Comparison of ENCODE assay signal across 15 cellular contexts in the genomic region with DNA sequence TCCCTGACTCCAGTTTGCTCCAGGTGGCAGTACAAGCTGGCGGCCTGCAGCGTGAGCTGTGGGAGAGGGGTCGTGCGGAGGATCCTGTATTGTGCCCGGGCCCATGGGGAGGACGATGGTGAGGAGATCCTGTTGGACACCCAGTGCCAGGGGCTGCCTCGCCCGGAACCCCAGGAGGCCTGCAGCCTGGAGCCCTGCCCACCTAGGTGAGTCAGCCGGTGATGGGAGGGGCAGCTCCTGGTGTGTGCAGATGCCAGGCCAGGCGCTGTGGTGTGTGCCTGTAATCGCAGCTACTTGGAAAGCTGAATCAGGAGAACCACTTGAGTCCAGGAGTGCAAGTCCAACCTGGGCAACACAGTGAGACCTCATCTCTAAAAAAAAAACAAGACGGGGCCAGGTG. TPM values are rescaled to one million over a fixed set of nuclear protein-coding genes. Genes with fewer than 3 reads are reported as not detected.
A peak's percentile ranks its signal among the peaks of the same experiment; 100 is the strongest.
DNase-seq lines count a peak whose midpoint lies in the region; ATAC-seq and TF ChIP-seq lines count a peak whose summit lies in the region.
"Had no signal": no experiment of that assay in that cellular context is flagged by ENCODE, and none has a peak within 500 bp of the region (broad histone marks: within the 10 kb centered on the region; RNA-seq: fewer than 3 reads in every experiment).

No MANE protein-coding gene starts in this region.

- H3K27ac Mint-ChIP-seq in WTC11 (no peak overlapping the region), immature natural killer cell (no peak overlapping the region)
- no peak overlapping the region for H3K27ac Mint-ChIP-seq in activated naive CD8-positive, alpha-beta T cell treated with anti-CD3 and anti-CD28 coated beads, Interleukin-2, amount 50 U/mL, for 24 hours
- H3K27ac Mint-ChIP-seq: activated naive CD8-positive, alpha-beta T cell treated with anti-CD3 and anti-CD28 coated beads, Interleukin-2, amount 10 ng/mL, durations not matched to agents 7 days and 5 days had no signal

- 45% methylated on average over 6 of the region's 12 CpGs for WGBS in right lobe of liver (ENCODE audit: insufficient coverage, low coverage, low lambda C conversion rate, missing lambda C conversion rate)
- 91 to 96% (median 93%) methylated on average over 12 of the region's 12 CpGs for WGBS in psoas muscle, 3 donors

- no peaks in the 10 kb centered on the region for H3K9me3 ChIP-seq in right lobe of liver
- no peaks in the 10 kb centered on the region for H3K9me3 ChIP-seq in psoas muscle
- H3K9me3 ChIP-seq: BLaER1 had no signal

- no peak overlapping the region for H3K27ac ChIP-seq in right lobe of liver
- no peak overlapping the region for H3K27ac ChIP-seq in psoas muscle
- H3K27ac ChIP-seq: BLaER1 had no signal

- no peaks in the 10 kb centered on the region for H3K36me3 ChIP-seq in right lobe of liver
- peaks cover 0 to 6% of the 10 kb centered on the region in 2 donors for H3K36me3 ChIP-seq in psoas muscle (ENCODE audit: insufficient read depth in 1 of 2, low read depth in 1 of 2)
- H3K36me3 ChIP-seq: BLaER1 had no signal

- H3K4me1 ChIP-seq in right lobe of liver (peaks cover 0 to 13% (median 6%) of the 10 kb centered on the region in 4 donors), psoas muscle (no peaks in the 10 kb centered on the region)

- intact Hi-C loops in right lobe of liver (cut with DNase I): no loop called here
- intact Hi-C loops in psoas muscle (cut with DNase I): no loop called here

- DNase-seq in COR-L47 (lab: John Stamatoyannopoulos, UW) (peak; percentile 73), HT1080 (ENCODE audit: low read depth) (peak; percentile 59), WTC11 (ENCODE audit: low spot score) (peak; percentile 13), right lobe of liver (peak in 2 of 3 donors; percentile 66 to 80), psoas muscle (no peak), immature natural killer cell (no peak)
- no peak for DNase-seq in activated naive CD8-positive, alpha-beta T cell treated with anti-CD3 and anti-CD28 coated beads, Interleukin-2, amount 50 U/mL, for 24 hours
- DNase-seq in stimulated activated CD4-positive, alpha-beta T cell treated with anti-CD3 and anti-CD28 coated beads, Interleukin-2, amount 100 ng/mL, for 24 hours: no peak
- DNase-seq: activated naive CD8-positive, alpha-beta T cell treated with anti-CD3 and anti-CD28 coated beads, Interleukin-2, amount 10 ng/mL, durations not matched to agents 7 days and 5 days; cortex of kidney; NCI-H446; retina; stimulated activated CD4-positive, alpha-beta T cell treated with anti-CD3 and anti-CD28 coated beads, Interleukin-4, amount 100 ng/mL, for 4 hours; stimulated activated naive CD4-positive, alpha-beta T cell treated with Interleukin-2 at 50 U/mL for 16 hours had no signal

- H3K4me1 Mint-ChIP-seq in WTC11: no peaks in the 10 kb centered on the region
- H3K4me1 Mint-ChIP-seq in activated naive CD8-positive, alpha-beta T cell treated with anti-CD3 and anti-CD28 coated beads, Interleukin-2, amount 50 U/mL, for 24 hours: no peaks in the 10 kb centered on the region
- no peaks in the 10 kb centered on the region for H3K4me1 Mint-ChIP-seq in immature natural killer cell
- H3K4me1 Mint-ChIP-seq: activated naive CD8-positive, alpha-beta T cell treated with anti-CD3 and anti-CD28 coated beads, Interleukin-2, amount 10 ng/mL, durations not matched to agents 7 days and 5 days had no signal

- TF ChIP-seq POLR2A in right lobe of liver (IDR thresholded peaks at IDR 0.05): no peak

- CTCF ChIA-PET in WTC11 (lab: Charles Lee): interaction anchor here (0.8 to 1.6 kb wide), 3 partner anchors 10 to 19 kb away, joined by 3 to 15 read pairs (median 4); a partner anchor contains a TSS

- H3K36me3 Mint-ChIP-seq in WTC11 (no peaks in the 10 kb centered on the region), immature natural killer cell (no peaks in the 10 kb centered on the region)
- H3K36me3 Mint-ChIP-seq in activated naive CD8-positive, alpha-beta T cell treated with anti-CD3 and anti-CD28 coated beads, Interleukin-2, amount 50 U/mL, for 24 hours (ENCODE audit: low read depth): no peaks in the 10 kb centered on the region
- H3K36me3 Mint-ChIP-seq: activated naive CD8-positive, alpha-beta T cell treated with anti-CD3 and anti-CD28 coated beads, Interleukin-2, amount 10 ng/mL, durations not matched to agents 7 days and 5 days had no signal

- POLR2A ChIA-PET in WTC11 (lab: Charles Lee): no interaction called here

- ATAC-seq in WTC11 (no peak), right lobe of liver (peak; percentile 24 to 87 (median 52)), psoas muscle (no peak)
- no peak for ATAC-seq in activated naive CD8-positive, alpha-beta T cell treated with anti-CD3 and anti-CD28 coated beads, Interleukin-2, amount 50 U/mL, for 24 hours

- H3K4me3 ChIP-seq in right lobe of liver: no peak overlapping the region
- no peak overlapping the region for H3K4me3 ChIP-seq in psoas muscle
- H3K4me3 ChIP-seq: BLaER1 had no signal

- no peak overlapping the region for H3K4me3 Mint-ChIP-seq in WTC11
- no peak overlapping the region for H3K4me3 Mint-ChIP-seq in activated naive CD8-positive, alpha-beta T cell treated with anti-CD3 and anti-CD28 coated beads, Interleukin-2, amount 50 U/mL, for 24 hours
- H3K4me3 Mint-ChIP-seq in immature natural killer cell: no peak overlapping the region
- H3K4me3 Mint-ChIP-seq: activated naive CD8-positive, alpha-beta T cell treated with anti-CD3 and anti-CD28 coated beads, Interleukin-2, amount 10 ng/mL, durations not matched to agents 7 days and 5 days had no signal

- H3K27me3 Mint-ChIP-seq in WTC11 (ENCODE audit: low read depth) (no peaks in the 10 kb centered on the region), immature natural killer cell (ENCODE audit: low read depth in 3 of 3) (peaks cover 0 to 4% (median 1%) of the 10 kb centered on the region in 3 donors)
- H3K27me3 Mint-ChIP-seq in activated naive CD8-positive, alpha-beta T cell treated with anti-CD3 and anti-CD28 coated beads, Interleukin-2, amount 50 U/mL, for 24 hours: no peaks in the 10 kb centered on the region
- H3K27me3 Mint-ChIP-seq: activated naive CD8-positive, alpha-beta T cell treated with anti-CD3 and anti-CD28 coated beads, Interleukin-2, amount 10 ng/mL, durations not matched to agents 7 days and 5 days had no signal

- no peaks in the 10 kb centered on the region for H3K9me3 Mint-ChIP-seq in WTC11
- H3K9me3 Mint-ChIP-seq in activated naive CD8-positive, alpha-beta T cell treated with anti-CD3 and anti-CD28 coated beads, Interleukin-2, amount 50 U/mL, for 24 hours: no peaks in the 10 kb centered on the region
- no peaks in the 10 kb centered on the region for H3K9me3 Mint-ChIP-seq in immature natural killer cell
- H3K9me3 Mint-ChIP-seq: activated naive CD8-positive, alpha-beta T cell treated with anti-CD3 and anti-CD28 coated beads, Interleukin-2, amount 10 ng/mL, durations not matched to agents 7 days and 5 days had no signal

- TF ChIP-seq CTCF in WTC11 (IDR thresholded peaks at IDR 0.05) (no peak), right lobe of liver (IDR thresholded peaks at IDR 0.05) (peak in 1 of 4 donors; percentile 4), psoas muscle (IDR thresholded peaks at IDR 0.05) (no peak)

- no peaks in the 10 kb centered on the region for H3K27me3 ChIP-seq in right lobe of liver
- no peaks in the 10 kb centered on the region for H3K27me3 ChIP-seq in psoas muscle (ENCODE audit: insufficient read depth in 3 of 3, low read length in 2 of 3)
- H3K27me3 ChIP-seq: BLaER1 had no signal

TF ChIP-seq in WTC11, 78 proteins besides CTCF, POLR2A, EP300 and RAD21 (continues in another document):
- TF ChIP-seq JUN (CRISPR knock-in tag; IDR thresholded peaks at IDR 0.05): no peak
- TF ChIP-seq, protein P1, sequence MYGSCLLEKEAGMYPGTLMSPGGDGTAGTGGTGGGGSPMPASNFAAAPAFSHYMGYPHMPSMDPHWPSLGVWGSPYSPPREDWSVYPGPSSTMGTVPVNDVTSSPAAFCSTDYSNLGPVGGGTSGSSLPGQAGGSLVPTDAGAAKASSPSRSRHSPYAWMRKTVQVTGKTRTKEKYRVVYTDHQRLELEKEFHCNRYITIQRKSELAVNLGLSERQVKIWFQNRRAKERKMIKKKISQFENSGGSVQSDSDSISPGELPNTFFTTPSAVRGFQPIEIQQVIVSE (CRISPR knock-in tag; IDR thresholded peaks at IDR 0.05; ENCODE audit: borderline replicate concordance): no peak
- TF ChIP-seq NFYB (CRISPR knock-in tag; conservative IDR thresholded peaks at IDR 0.05; ENCODE audit: low read depth): no peak

RNA-seq across cellular contexts. Expression of a gene that starts 10.0 kb away (rescaled TPM):
- 0.37 and 1.1 TPM in 2 replicates for total RNA-seq in HT1080 (2014; rRNA removed; shearing (Covaris generic))
- 0.81 and 1.3 TPM in 2 replicates for polyA plus RNA-seq in HT1080 (2015; cell fraction: cytosol; rRNA removed)
- polyA plus RNA-seq in HT1080 (2015; cell fraction: nucleus; rRNA removed): 0.59 and 2.5 TPM in 2 replicates
- total RNA-seq in WTC11 (2021) (22.5 to 38.7 TPM (median 29.5 TPM) in 3 replicates), right lobe of liver (10 to 100 TPM; 23.5 to 39.8 (median 32.9) TPM), psoas muscle (1 to 10 TPM; 2.8 to 9.4 (median 7.2) TPM)
- polyA plus RNA-seq in psoas muscle (1 to 10 TPM; 4.4 to 7.4 (median 5.6) TPM), immature natural killer cell (10 to 100 TPM in 1 of 3 donors, 1 to 10 TPM in 2; 5.3 to 11.3 (median 7.4) TPM)

RNA-seq across cellular contexts. Expression of a gene that starts 27.6 kb away (rescaled TPM):
- 0.07 and 0.19 TPM in 2 replicates for total RNA-seq in HT1080 (2014; rRNA removed; shearing (Covaris generic))
- polyA plus RNA-seq in HT1080 (2015; cell fraction: cytosol; rRNA removed): 0.53 and 0.94 TPM in 2 replicates
- polyA plus RNA-seq in HT1080 (2015; cell fraction: nucleus; rRNA removed): 6.9 and 7.2 TPM in 2 replicates
- total RNA-seq in WTC11 (2021) (12.0 to 16.4 TPM (median 15.9 TPM) in 3 replicates), right lobe of liver (10 to 100 TPM in 3 of 6 experiments, 1 to 10 TPM in 3; 8.1 to 27.7 (median 11.3) TPM), psoas muscle (1 to 10 TPM; 2.0 to 6.7 (median 2.5) TPM)
- polyA plus RNA-seq in psoas muscle (1 to 10 TPM in 2 of 3 donors, under 1 TPM in 1; 0.73 to 2.6 (median 1.8) TPM), immature natural killer cell (under 1 TPM in 2 of 3 donors, not detected in 1; 0.33 to 0.73 TPM)

RNA-seq across cellular contexts. Expression of a gene that starts 29.1 kb away (rescaled TPM):
- 2.3 and 2.4 TPM in 2 replicates for total RNA-seq in HT1080 (2014; rRNA removed; shearing (Covaris generic))
- 2.7 and 3.0 TPM in 2 replicates for polyA plus RNA-seq in HT1080 (2015; cell fraction: cytosol; rRNA removed)
- polyA plus RNA-seq in HT1080 (2015; cell fraction: nucleus; rRNA removed): 3.9 and 5.1 TPM in 2 replicates
- total RNA-seq in WTC11 (2021) (13.4 to 16.6 TPM (median 14.2 TPM) in 3 replicates), right lobe of liver (1 to 10 TPM in 5 of 6 experiments, under 1 TPM in 1; 0.88 to 6.8 (median 2.8) TPM), psoas muscle (1 to 10 TPM; 1.2 to 2.7 (median 1.7) TPM)
- polyA plus RNA-seq in psoas muscle (1 to 10 TPM; 1.3 to 2.2 (median 1.8) TPM), immature natural killer cell (1 to 10 TPM; 4.4 to 8.0 (median 4.6) TPM)

RNA-seq across cellular contexts. Expression of a gene that starts 31.9 kb away (rescaled TPM):
- 28.8 and 31.6 TPM in 2 replicates for total RNA-seq in HT1080 (2014; rRNA removed; shearing (Covaris generic))
- polyA plus RNA-seq in HT1080 (2015; cell fraction: cytosol; rRNA removed): 27.4 and 32.1 TPM in 2 replicates
- 23.3 and 23.7 TPM in 2 replicates for polyA plus RNA-seq in HT1080 (2015; cell fraction: nucleus; rRNA removed)
- total RNA-seq in WTC11 (2021) (33.0 to 38.6 TPM (median 36.3 TPM) in 3 replicates), right lobe of liver (10 to 100 TPM in 5 of 6 experiments, 1 to 10 TPM in 1; 9.5 to 19.9 (median 12.0) TPM), psoas muscle (10 to 100 TPM; 23.8 to 31.2 (median 28.6) TPM)
- polyA plus RNA-seq in psoas muscle (10 to 100 TPM; 31.7 to 75.2 (median 54.9) TPM), immature natural killer cell (10 to 100 TPM in 2 of 3 donors, 1 to 10 TPM in 1; 6.9 to 27.4 (median 11.5) TPM)

Comparison
In these comparisons a context has a peak if more than half of its experiments do, and no peak if none do; other contexts are left out.
1. DNase-seq: peak in COR-L47 (single experiment), HT1080 (single experiment), WTC11 (single experiment) and right lobe of liver (2 of 3); none in activated naive CD8-positive, alpha-beta T cell treated with anti-CD3 and anti-CD28 coated beads, Interleukin-2, amount 50 U/mL, for 24 hours (single experiment), psoas muscle (0 of 2), immature natural killer cell (0 of 3) and stimulated activated CD4-positive, alpha-beta T cell treated with anti-CD3 and anti-CD28 coated beads, Interleukin-2, amount 100 ng/mL, for 24 hours (0 of 2).
2. ATAC-seq: peak in right lobe of liver (4 of 4); none in WTC11 (single experiment), activated naive CD8-positive, alpha-beta T cell treated with anti-CD3 and anti-CD28 coated beads, Interleukin-2, amount 50 U/mL, for 24 hours (single experiment) and psoas muscle (0 of 4).